1 cellular context compared by ENCODE assay signal in the genomic region with DNA sequence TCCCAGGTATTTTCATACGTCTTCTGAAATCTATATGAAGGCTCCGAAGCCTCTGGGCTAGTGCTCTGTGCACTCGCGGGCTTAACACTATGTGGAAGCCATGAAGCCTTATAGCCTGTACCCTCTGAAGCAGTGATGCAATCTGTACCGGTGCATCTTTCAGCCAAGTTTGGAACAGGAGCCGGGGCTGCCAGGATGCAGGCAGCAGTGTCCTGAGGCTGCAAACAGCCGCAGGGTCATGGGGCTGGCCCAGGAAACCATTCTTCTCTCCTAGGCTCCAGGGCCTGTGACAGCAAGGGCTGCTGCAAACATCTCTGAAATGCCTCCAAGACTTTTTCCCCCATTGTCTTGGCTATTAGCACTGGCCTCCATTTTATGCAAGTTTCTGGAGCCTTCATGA.
DNase-seq lines count a peak whose midpoint lies in the region.
"Not testable (repeated sequence)": the region's sequence is repeated elsewhere in the genome, so short reads cannot be mapped to it uniquely, and the experiment has no call there.

No MANE protein-coding gene starts in this region.

- not testable (repeated sequence) for H3K36me3 ChIP-seq in trophoblast cell (ENCODE audit: control insufficient read depth in 1 of 2, insufficient read depth in 2 of 2, low read length in 2 of 2)

- H4K12ac ChIP-seq in trophoblast cell (ENCODE audit: low read depth, low read length) = not testable (repeated sequence)

- H2BK12ac ChIP-seq in trophoblast cell (ENCODE audit: low read length) = not testable (repeated sequence)

- H3K4ac ChIP-seq in trophoblast cell (ENCODE audit: low read depth, low read length) = not testable (repeated sequence)

- H2AK5ac ChIP-seq in trophoblast cell (ENCODE audit: low read length) = not testable (repeated sequence)

- not testable (repeated sequence) for H3K23ac ChIP-seq in trophoblast cell (ENCODE audit: low read length)

- H2BK120ac ChIP-seq in trophoblast cell (ENCODE audit: insufficient read depth, low read length, poor library complexity) = not testable (repeated sequence)

- no CpG with 5 or more reads among the region's 7 CpGs for WGBS in trophoblast cell (ENCODE audit: extremely low coverage, insufficient coverage, insufficient read length)

- not testable (repeated sequence) for H3K4me3 ChIP-seq in trophoblast cell (ENCODE audit: low read depth, low read length)

- H4K8ac ChIP-seq in trophoblast cell (ENCODE audit: low read depth, low read length) = not testable (repeated sequence)

- H3K27me3 ChIP-seq in trophoblast cell (ENCODE audit: insufficient read depth, low read length) = not testable (repeated sequence)

- not testable (repeated sequence) for H3K4me2 ChIP-seq in trophoblast cell (ENCODE audit: low read length)

- H2AFZ ChIP-seq in trophoblast cell (ENCODE audit: insufficient read depth, low read length, poor library complexity) = not testable (repeated sequence)

- not testable (repeated sequence) for H3K14ac ChIP-seq in trophoblast cell (ENCODE audit: low read length)

- not testable (repeated sequence) for H4K91ac ChIP-seq in trophoblast cell (ENCODE audit: low read depth, low read length)

- H2BK5ac ChIP-seq in trophoblast cell (ENCODE audit: low read depth, low read length, poor library complexity) = not testable (repeated sequence)

- not testable (repeated sequence) for H3K79me2 ChIP-seq in trophoblast cell (ENCODE audit: control insufficient read depth, insufficient read depth, low read length, poor library complexity)

- H3K18ac ChIP-seq in trophoblast cell (ENCODE audit: low read length) = not testable (repeated sequence)

- DNase-seq in trophoblast cell = peak; percentile 74 to 85

- H3K4me1 ChIP-seq in trophoblast cell (ENCODE audit: control insufficient read depth in 1 of 2, insufficient read depth in 2 of 2, low read length in 2 of 2) = not testable (repeated sequence)

- H3K9me3 ChIP-seq in trophoblast cell (ENCODE audit: insufficient read depth, low read depth, low read length) = not testable (repeated sequence)

- H3K9ac ChIP-seq in trophoblast cell (ENCODE audit: low read length) = not testable (repeated sequence)

- H3K27ac ChIP-seq in trophoblast cell (ENCODE audit: low read depth, low read length) = not testable (repeated sequence)

- not testable (repeated sequence) for H3K79me1 ChIP-seq in trophoblast cell (ENCODE audit: low read length)
